ENCODE assay signal across 20 cellular contexts in genomic region chr3:18082551-18083272, GRCh38.
A peak's percentile ranks its signal among the peaks of the same experiment; 100 is the strongest.
DNase-seq lines count a peak whose midpoint lies in the region; ATAC-seq and TF ChIP-seq lines count a peak whose summit lies in the region.
"Had no signal": no experiment of that assay in that cellular context is flagged by ENCODE, and none has a peak within 500 bp of the region (broad histone marks: within the 10 kb centered on the region; RNA-seq: fewer than 3 reads in every experiment).

No MANE protein-coding gene starts in this region.

- POLR2A ChIA-PET in SK-N-SH (lab: Yijun Ruan, JAX), result no interaction called here

- H3K36me3 Mint-ChIP-seq in GM23338 (ENCODE audit: low read depth) (no peaks in the 10 kb centered on the region; the same call in 2 of the 3 replicates), mesothelial cell of epicardium (peaks cover 2% of the 10 kb centered on the region)
- H3K36me3 Mint-ChIP-seq: CD8-positive, alpha-beta T cell had no signal

- H3K27ac Mint-ChIP-seq in GM23338 (0 out of 2 replicates have a peak overlapping the region, but pooled peaks have one; percentile 64), mesothelial cell of epicardium (peak overlapping the region; percentile 67)
- H3K27ac Mint-ChIP-seq: B cell; CD4-positive, alpha-beta T cell; CD8-positive, alpha-beta T cell had no signal

- H3K9me3 ChIP-seq in Karpas-422 (ENCODE audit: low read length) (no peaks in the 10 kb centered on the region), SK-N-SH (no peaks in the 10 kb centered on the region)
- H3K9me3 ChIP-seq: A549, Caco-2 had no signal

- H3K27me3 ChIP-seq in GM23338 (ENCODE audit: insufficient read depth), result no peaks in the 10 kb centered on the region
- no peaks in the 10 kb centered on the region for H3K27me3 ChIP-seq in Karpas-422 (ENCODE audit: low read length)
- H3K27me3 ChIP-seq in SK-N-SH (ENCODE audit: insufficient read depth), result no peaks in the 10 kb centered on the region
- H3K27me3 ChIP-seq: BLaER1 treated with 17β-estradiol and CSF1 and Interleukin-3, amounts not matched to agents 10 nM and 100 nM had no signal

- H3K79me2 ChIP-seq in GM23338 (replicated peaks; ENCODE audit: insufficient read depth) (no peaks in the 10 kb centered on the region), Karpas-422 (ENCODE audit: low read length) (no peaks in the 10 kb centered on the region), SK-N-SH (ENCODE audit: insufficient read depth) (no peaks in the 10 kb centered on the region)

- DNase-seq in GM23338 (ENCODE audit: low spot score) (no peak), Karpas-422 (peak; percentile 17), SK-N-SH (peak; percentile 30), mesothelial cell of epicardium (ENCODE audit: low spot score in 2 of 2, unreplicated experiment in 2 of 2) (no peak), NCI-H2227 treated with DMSO at 0.1 percent for 48 hours (lab: John Stamatoyannopoulos, UW) (no peak), NCI-H2029 (lab: John Stamatoyannopoulos, UW) (no peak)
- DNase-seq: AML-193; Caco-2; Calu3; CD4-positive, alpha-beta T cell; CD8-positive, alpha-beta T cell; DMS79 treated with DMSO at 0.1 percent for 48 hours; GF-D8 had no signal

- H3K9me3 Mint-ChIP-seq in GM23338 (no peaks in the 10 kb centered on the region), mesothelial cell of epicardium (peaks cover 3% of the 10 kb centered on the region)
- H3K9me3 Mint-ChIP-seq: CD4-positive, alpha-beta T cell; CD8-positive, alpha-beta T cell had no signal

- H3K4me1 Mint-ChIP-seq in GM23338 (peaks cover 7% of the 10 kb centered on the region), mesothelial cell of epicardium (peaks cover 63% of the 10 kb centered on the region)
- H3K4me1 Mint-ChIP-seq: B cell had no signal

- peak in 1 of 2 experiments; percentile 19; a peak in 2 of 4 replicates for TF ChIP-seq EP300 in SK-N-SH (IDR thresholded peaks at IDR 0.05; ENCODE audit: borderline replicate concordance in 1 of 2, low read depth in 1 of 2, low read length in 1 of 2)

- H3K4me1 ChIP-seq in GM23338 (ENCODE audit: insufficient read depth), result no peaks in the 10 kb centered on the region
- H3K4me1 ChIP-seq in Karpas-422 (ENCODE audit: low read length), result no peaks in the 10 kb centered on the region
- H3K4me1 ChIP-seq in SK-N-SH (ENCODE audit: control insufficient read depth in 1 of 2, insufficient read depth in 2 of 2, low read depth in 1 of 2, low read length in 1 of 2), result peaks cover 2 to 11% of the 10 kb centered on the region in 2 experiments; a peak in 3 of 4 replicates
- H3K4me1 ChIP-seq: Caco-2 had no signal

- no peak; the same call in 1 of the 2 replicates for TF ChIP-seq RAD21 in SK-N-SH (IDR thresholded peaks at IDR 0.05; ENCODE audit: low read length)

- H3K27me3 Mint-ChIP-seq in GM23338 (ENCODE audit: insufficient read depth, low read depth, poor library complexity) (peaks cover 3% of the 10 kb centered on the region), mesothelial cell of epicardium (ENCODE audit: low read depth) (no peaks in the 10 kb centered on the region)

- H3K4me3 Mint-ChIP-seq in GM23338 (no peak overlapping the region), mesothelial cell of epicardium (no peak overlapping the region)
- H3K4me3 Mint-ChIP-seq: B cell; CD4-positive, alpha-beta T cell; CD8-positive, alpha-beta T cell had no signal

- H3K9ac ChIP-seq in Karpas-422 (ENCODE audit: low read length) (no peak overlapping the region), SK-N-SH (no peak overlapping the region)
- H3K9ac ChIP-seq: BLaER1 treated with 17β-estradiol and CSF1 and Interleukin-3, amounts not matched to agents 10 nM and 100 nM had no signal

- WGBS in SK-N-SH (ENCODE audit: low lambda C conversion rate), result 62% methylated on average over 3 of the region's 3 CpGs

- H4K20me1 ChIP-seq in GM23338 (replicated peaks; ENCODE audit: insufficient read depth) (no peaks in the 10 kb centered on the region), Karpas-422 (ENCODE audit: insufficient read depth, low read depth, low read length) (no peaks in the 10 kb centered on the region), SK-N-SH (ENCODE audit: insufficient read depth) (no peaks in the 10 kb centered on the region)
- H4K20me1 ChIP-seq: BLaER1 treated with 17β-estradiol and CSF1 and Interleukin-3, amounts not matched to agents 10 nM and 100 nM had no signal

- TF ChIP-seq CTCF in GM23338 (conservative IDR thresholded peaks at IDR 0.05; ENCODE audit: low read depth in 2 of 2) (no peak), SK-N-SH (IDR thresholded peaks at IDR 0.05) (no peak), mesothelial cell of epicardium (IDR thresholded peaks at IDR 0.05; ENCODE audit: unreplicated experiment) (no peak)

- H3K4me2 ChIP-seq in GM23338, result no peak overlapping the region
- no peak overlapping the region for H3K4me2 ChIP-seq in Karpas-422 (ENCODE audit: low read depth, low read length, poor library complexity, severe bottlenecking)
- H3K4me2 ChIP-seq in SK-N-SH, result no peak overlapping the region
- H3K4me2 ChIP-seq: A549; BLaER1 treated with 17β-estradiol and CSF1 and Interleukin-3, amounts not matched to agents 10 nM and 100 nM had no signal

- CTCF ChIA-PET in SK-N-SH (lab: Yijun Ruan, JAX), result interaction anchor here (0.7 to 1.2 kb wide), 3 partner anchors 10 to 411 kb away, joined by 3 to 4 read pairs (median 3); no protein-coding TSS in a partner anchor

- no peaks in the 10 kb centered on the region for H3K36me3 ChIP-seq in GM23338 (ENCODE audit: insufficient read depth)
- no peaks in the 10 kb centered on the region for H3K36me3 ChIP-seq in Karpas-422 (ENCODE audit: insufficient read depth, low read length)
- H3K36me3 ChIP-seq in SK-N-SH (replicated peaks in 1 of 2; ENCODE audit: control insufficient read depth in 1 of 2, insufficient read depth in 2 of 2, low read length in 1 of 2), result no peaks in the 10 kb centered on the region

- H3K27ac ChIP-seq in GM23338 (ENCODE audit: low read depth), result no peak overlapping the region
- no peak overlapping the region for H3K27ac ChIP-seq in Karpas-422 (ENCODE audit: low read length)
- H3K27ac ChIP-seq in SK-N-SH (ENCODE audit: low read depth in 2 of 2, low read length in 1 of 2), result peak overlapping the region in 1 of 2 experiments; percentile 70; a peak in 2 of 4 replicates
- H3K27ac ChIP-seq: 22Rv1; A549; BLaER1 treated with 17β-estradiol and CSF1 and Interleukin-3, amounts not matched to agents 10 nM and 100 nM; C4-2B had no signal

- no peak overlapping the region for H3K4me3 ChIP-seq in GM23338
- H3K4me3 ChIP-seq in Karpas-422 (ENCODE audit: low read length), result no peak overlapping the region
- H3K4me3 ChIP-seq in SK-N-SH (ENCODE audit: low read depth in 2 of 2, low read length in 1 of 2), result no peak overlapping the region
- H3K4me3 ChIP-seq: A549; BLaER1 treated with 17β-estradiol and CSF1 and Interleukin-3, amounts not matched to agents 10 nM and 100 nM had no signal

- H2AFZ ChIP-seq in GM23338 (no peak overlapping the region), Karpas-422 (ENCODE audit: low read length) (no peak overlapping the region), SK-N-SH (ENCODE audit: low read depth) (no peak overlapping the region)

- H3F3A ChIP-seq in GM23338 (replicated peaks; ENCODE audit: low read depth) (no peaks in the 10 kb centered on the region), SK-N-SH (replicated peaks; ENCODE audit: insufficient read depth) (peaks cover 12% of the 10 kb centered on the region)

- no peak for ATAC-seq in GM23338
- no peak for ATAC-seq in GM21381 (IDR thresholded peaks at IDR 0.05; ENCODE audit: unreplicated experiment)
- no peak for ATAC-seq in HG03139 (IDR thresholded peaks at IDR 0.05; ENCODE audit: unreplicated experiment)
- ATAC-seq: A549; CD8-positive, alpha-beta T cell had no signal

- H3K9me2 ChIP-seq in GM23338 (ENCODE audit: insufficient read depth) (peaks cover 11% of the 10 kb centered on the region; the same call in 1 of the 2 replicates), Karpas-422 (replicated peaks; ENCODE audit: insufficient read depth, low read length) (no peaks in the 10 kb centered on the region), SK-N-SH (no peaks in the 10 kb centered on the region)

TF ChIP-seq in SK-N-SH, 30 proteins besides CTCF, POLR2A, EP300 and RAD21 (continues in another document):
- no peak for TF ChIP-seq CHD2 (IDR thresholded peaks at IDR 0.05; ENCODE audit: low read length, partially characterized antibody)
- TF ChIP-seq MEF2A (IDR thresholded peaks at IDR 0.05; ENCODE audit: borderline replicate concordance, low read depth), result no peak
- peak; percentile 9; the same call in 1 of the 2 replicates for TF ChIP-seq TCF12 (IDR thresholded peaks at IDR 0.05)
- no peak for TF ChIP-seq MXI1 (IDR thresholded peaks at IDR 0.05; ENCODE audit: low read depth, low read length)
- no peak for TF ChIP-seq USF1 (IDR thresholded peaks at IDR 0.05; ENCODE audit: borderline replicate concordance, low read depth)
- no peak for TF ChIP-seq REST (IDR thresholded peaks at IDR 0.05; ENCODE audit: low read depth, low read length)

Comparison
In these comparisons a context has a peak if more than half of its experiments do, and no peak if none do; other contexts are left out.
1. DNase-seq: peak in Karpas-422 (single experiment) and SK-N-SH (single experiment); none in GM23338 (single experiment), mesothelial cell of epicardium (0 of 2), NCI-H2227 treated with DMSO at 0.1 percent for 48 hours (single experiment) and NCI-H2029 (single experiment).